Comparison of ENCODE assay signal across 8 cellular contexts in genomic region chr2:20148841-20149702, GRCh38.
A peak's percentile ranks its signal among the peaks of the same experiment; 100 is the strongest.
DNase-seq lines count a peak whose midpoint lies in the region; ATAC-seq, FAIRE-seq and TF ChIP-seq lines count a peak whose summit lies in the region.
"Had no signal": no experiment of that assay in that cellular context is flagged by ENCODE, and none has a peak within 500 bp of the region (broad histone marks: within the 10 kb centered on the region; RNA-seq: fewer than 3 reads in every experiment).

No MANE protein-coding gene starts in this region.

- H3K4me3 ChIP-seq in HepG2 (replicated peaks in 1 of 3; ENCODE audit: insufficient read depth in 1 of 3, low read depth in 2 of 3, low read length in 3 of 3): peak overlapping the region in 2 of 3 experiments; percentile 32 to 44; a peak in 3 of 6 replicates
- H3K4me3 ChIP-seq in vagina: no peak overlapping the region
- no peak overlapping the region for H3K4me3 ChIP-seq in tibial artery
- no peak overlapping the region for H3K4me3 ChIP-seq in esophagus squamous epithelium

- ATAC-seq in HepG2: peak; percentile 75

- peak; percentile 55 for FAIRE-seq in HepG2 (lab: Jason Lieb, UNC)

- no peaks in the 10 kb centered on the region for H3K79me2 ChIP-seq in HepG2 (ENCODE audit: insufficient read depth, low read length)

- POLR2A ChIA-PET in HepG2 (lab: Yijun Ruan, JAX): no interaction called here

- H3K4me2 ChIP-seq in HepG2 (ENCODE audit: low read depth, low read length): peak overlapping the region; percentile 70

- DNase-seq in HT1080 (ENCODE audit: low read depth): peak; percentile 96
- peak; percentile 84 for DNase-seq in astrocyte of the hippocampus (ENCODE audit: low read depth, low spot score)
- DNase-seq in HepG2 (ENCODE audit: low spot score): no peak
- DNase-seq in vagina (ENCODE audit: extremely low spot score in 2 of 2): no peak
- DNase-seq in KG1 (lab: John Stamatoyannopoulos, UW): no peak
- DNase-seq in tibial artery: no peak
- DNase-seq in esophagus squamous epithelium (lab: John Stamatoyannopoulos, UW): no peak
- DNase-seq: activated CD4-positive, alpha-beta T cell treated with anti-CD3 and anti-CD28 coated beads, Interleukin-2, amount 50 U/mL, for 4 hours had no signal

- no peaks in the 10 kb centered on the region for H3K36me3 ChIP-seq in HepG2 (replicated peaks in 1 of 2; ENCODE audit: control insufficient read depth in 1 of 2, insufficient read depth in 2 of 2, low read length in 2 of 2)
- H3K36me3 ChIP-seq in vagina: no peaks in the 10 kb centered on the region
- no peaks in the 10 kb centered on the region for H3K36me3 ChIP-seq in tibial artery
- no peaks in the 10 kb centered on the region for H3K36me3 ChIP-seq in esophagus squamous epithelium

- no peak for TF ChIP-seq RAD21 in HepG2 (CRISPR knock-in tag; IDR thresholded peaks at IDR 0.05)

- CTCF ChIA-PET in HepG2 (lab: Yijun Ruan, JAX; ENCODE audit: low intra/inter-chr PET ratio, low total read pairs): no interaction called here

- no peaks in the 10 kb centered on the region for H4K20me1 ChIP-seq in HepG2 (ENCODE audit: insufficient read depth, low read length)

- H2AFZ ChIP-seq in HepG2 (ENCODE audit: low read length): peak overlapping the region; percentile 67

- peaks cover 0 to 27% of the 10 kb centered on the region in 2 experiments; a peak in 4 of 5 replicates for H3K27me3 ChIP-seq in HepG2 (ENCODE audit: control insufficient read depth in 1 of 2, insufficient read depth in 2 of 2, low read length in 2 of 2)
- H3K27me3 ChIP-seq in vagina: no peaks in the 10 kb centered on the region
- H3K27me3 ChIP-seq in tibial artery: no peaks in the 10 kb centered on the region
- no peaks in the 10 kb centered on the region for H3K27me3 ChIP-seq in esophagus squamous epithelium

- 10% methylated on average over 12 of the region's 14 CpGs for WGBS in HepG2 (ENCODE audit: low lambda C conversion rate)
- WGBS in esophagus squamous epithelium, 2 donors: 62 to 70% methylated on average over 13 to 14 of the region's 14 CpGs

- H3K4me1 ChIP-seq in HepG2 (ENCODE audit: insufficient read depth, low read length) (peaks cover 30% of the 10 kb centered on the region), vagina (peaks cover 15% of the 10 kb centered on the region), tibial artery (no peaks in the 10 kb centered on the region), esophagus squamous epithelium (peaks cover 11 to 44% (median 23%) of the 10 kb centered on the region in 3 donors)

- no TSS peak for BruUV-seq in HepG2 (replicated peaks; lab: Mats Ljungman, UMichigan)

- H3K9ac ChIP-seq in HepG2 (ENCODE audit: insufficient read depth, low read depth, low read length): no peak overlapping the region

- intact Hi-C loops in HepG2 (cut with micrococcal nuclease; ENCODE audit: unreplicated experiment) (no loop called here), vagina (cut with DNase I) (no loop called here), tibial artery (cut with DNase I; ENCODE audit: low total_unique reads) (no loop called here), esophagus squamous epithelium (cut with DNase I) (no loop called here)

- in situ Hi-C loops in HepG2 (cut with HindIII; ENCODE audit: extremely low pct_ligation_motif_present, low pct_unique_long_range_greater_than_20kb): no loop called here

- no peaks in the 10 kb centered on the region for H3K9me3 ChIP-seq in HepG2 (ENCODE audit: low read length)
- H3K9me3 ChIP-seq in vagina: no peaks in the 10 kb centered on the region
- H3K9me3 ChIP-seq in tibial artery: no peaks in the 10 kb centered on the region
- no peaks in the 10 kb centered on the region for H3K9me3 ChIP-seq in esophagus squamous epithelium

- H3K27ac ChIP-seq in HepG2 (ENCODE audit: extremely low read length, insufficient read depth, low read length): no peak overlapping the region
- H3K27ac ChIP-seq in vagina: peak overlapping the region; percentile 37
- no peak overlapping the region for H3K27ac ChIP-seq in tibial artery
- no peak overlapping the region for H3K27ac ChIP-seq in esophagus squamous epithelium

- TF ChIP-seq EP300 in HepG2 (IDR thresholded peaks at IDR 0.05; ENCODE audit: low read depth in 2 of 2, low read length in 2 of 2) (no peak), HepG2 (CRISPR knock-in tag; IDR thresholded peaks at IDR 0.05; ENCODE audit: borderline replicate concordance) (no peak)

- TF ChIP-seq CTCF in HepG2 (CRISPR knock-in tag; IDR thresholded peaks at IDR 0.05) (peak; percentile 14; the same call in 1 of the 2 replicates), vagina (IDR thresholded peaks at IDR 0.05) (no peak), tibial artery (IDR thresholded peaks at IDR 0.05) (no peak), esophagus squamous epithelium (IDR thresholded peaks at IDR 0.05) (no peak)

- TF ChIP-seq POLR2A in HepG2 (IDR thresholded peaks at IDR 0.05; ENCODE audit: insufficient read depth in 1 of 2, low read depth in 2 of 2, low read length in 2 of 2): no peak
- no peak for TF ChIP-seq POLR2A in vagina (IDR thresholded peaks at IDR 0.05)
- TF ChIP-seq POLR2A in esophagus squamous epithelium (IDR thresholded peaks at IDR 0.05): no peak

TF ChIP-seq in HepG2, 621 proteins besides CTCF, POLR2A, EP300 and RAD21 (continues in another document):
- TF ChIP-seq TAF15 (IDR thresholded peaks at IDR 0.05; ENCODE audit: low read depth, low read length, poor library complexity, severe bottlenecking) (no peak), SP140L (CRISPR knock-in tag; IDR thresholded peaks at IDR 0.05; ENCODE audit: borderline replicate concordance) (no peak), ATRX (CRISPR knock-in tag; IDR thresholded peaks at IDR 0.05; ENCODE audit: borderline replicate concordance) (no peak), RELA (CRISPR knock-in tag; IDR thresholded peaks at IDR 0.05) (no peak), ZMYM3 (CRISPR knock-in tag; IDR thresholded peaks at IDR 0.05) (no peak), ZNF460 (CRISPR knock-in tag; IDR thresholded peaks at IDR 0.05; ENCODE audit: borderline replicate concordance) (no peak), ZBTB8A (CRISPR knock-in tag; IDR thresholded peaks at IDR 0.05; ENCODE audit: borderline replicate concordance, low read depth) (no peak), ZIK1 (CRISPR knock-in tag; IDR thresholded peaks at IDR 0.05; ENCODE audit: borderline replicate concordance, low read depth) (no peak), SMAD1 (CRISPR knock-in tag; IDR thresholded peaks at IDR 0.05; ENCODE audit: borderline replicate concordance, low read depth) (no peak), ZNF160 (CRISPR knock-in tag; IDR thresholded peaks at IDR 0.05) (no peak), ZNF652 (CRISPR knock-in tag; IDR thresholded peaks at IDR 0.05; ENCODE audit: borderline replicate concordance, low read depth) (no peak), PAX8 (CRISPR knock-in tag; IDR thresholded peaks at IDR 0.05; ENCODE audit: borderline replicate concordance) (no peak), ZBTB33 (CRISPR knock-in tag; IDR thresholded peaks at IDR 0.05) (no peak), ZFP41 (CRISPR knock-in tag; IDR thresholded peaks at IDR 0.05; ENCODE audit: borderline replicate concordance) (no peak), ASH2L (IDR thresholded peaks at IDR 0.05; ENCODE audit: insufficient read length, low read depth, low read length) (no peak), XBP1 (CRISPR knock-in tag; IDR thresholded peaks at IDR 0.05) (no peak), SKIL (CRISPR knock-in tag; IDR thresholded peaks at IDR 0.05; ENCODE audit: borderline replicate concordance) (no peak), FOSL2 (CRISPR knock-in tag; IDR thresholded peaks at IDR 0.05) (peak; percentile 41), ZGPAT (CRISPR knock-in tag; IDR thresholded peaks at IDR 0.05) (peak; percentile 22; the same call in 1 of the 2 replicates), STAG1 (CRISPR knock-in tag; IDR thresholded peaks at IDR 0.05) (no peak)

Comparison
In these comparisons a context has a peak if more than half of its experiments do, and no peak if none do; other contexts are left out.
1. DNase-seq: peak in HT1080 (single experiment) and astrocyte of the hippocampus (single experiment); none in HepG2 (single experiment), vagina (0 of 2), KG1 (single experiment), tibial artery (0 of 2) and esophagus squamous epithelium (single experiment).
2. H3K4me3 ChIP-seq: peak in HepG2 (2 of 3); none in vagina (0 of 2), tibial artery (0 of 2) and esophagus squamous epithelium (0 of 4).